22 cellular contexts compared by ENCODE assay signal in the genomic region with DNA sequence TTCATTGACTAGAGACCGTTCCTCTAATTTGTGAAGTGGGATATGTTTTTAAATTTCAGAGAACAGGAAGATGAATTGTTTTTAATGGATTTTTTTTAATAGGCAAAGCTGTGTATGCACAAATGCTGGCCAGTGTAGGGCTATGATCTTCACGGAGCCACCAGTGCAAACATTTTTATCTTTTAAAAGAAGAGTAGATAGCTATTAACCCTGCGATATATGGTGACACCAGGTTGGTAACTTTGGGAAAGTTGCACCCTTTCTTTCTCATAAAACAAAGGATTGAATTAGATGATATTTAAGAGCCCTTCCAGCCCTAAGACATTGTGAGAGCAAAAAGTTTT.
DNase-seq lines count a peak whose midpoint lies in the region; ATAC-seq and TF ChIP-seq lines count a peak whose summit lies in the region.
"Had no signal": no experiment of that assay in that cellular context is flagged by ENCODE, and none has a peak within 500 bp of the region (broad histone marks: within the 10 kb centered on the region; RNA-seq: fewer than 3 reads in every experiment).

No MANE protein-coding gene starts in this region.

- ATAC-seq in GM19395 (IDR thresholded peaks at IDR 0.05; ENCODE audit: unreplicated experiment) = peak; percentile 29
- ATAC-seq in HG02970 (IDR thresholded peaks at IDR 0.05; ENCODE audit: low FRiP score, unreplicated experiment) = peak; percentile 21
- no peak for ATAC-seq in GM21381 (IDR thresholded peaks at IDR 0.05; ENCODE audit: unreplicated experiment)
- no peak for ATAC-seq in T-helper 17 cell
- ATAC-seq: naive thymus-derived CD4-positive, alpha-beta T cell; stimulated activated naive B cell treated with anti-CD40 and anti-IgM and Interleukin-4, amounts not matched to agents 10 μg/mL and 1 μg/mL and 100 μg/mL, for 72 hours had no signal

- H3K4me1 ChIP-seq in colonic mucosa = no peaks in the 10 kb centered on the region
- peaks cover 16% of the 10 kb centered on the region for H3K4me1 ChIP-seq in skeletal muscle satellite cell (ENCODE audit: control insufficient read depth, insufficient read depth, low read length)
- H3K4me1 ChIP-seq: lower lobe of right lung, tibial artery had no signal

- no peak overlapping the region for H3K4me3 ChIP-seq in colonic mucosa
- no peak overlapping the region for H3K4me3 ChIP-seq in skeletal muscle satellite cell (ENCODE audit: low read length)
- H3K4me3 ChIP-seq: coronary artery, lower lobe of right lung, SJSA1, smooth muscle cell, tibial artery had no signal

- H3K27me3 Mint-ChIP-seq in T-helper 17 cell = peaks cover 17% of the 10 kb centered on the region
- no peaks in the 10 kb centered on the region for H3K27me3 Mint-ChIP-seq in activated naive CD4-positive, alpha-beta T cell treated with anti-CD3 and anti-CD28 coated beads, Interleukin-2, amount 10 ng/mL, durations not matched to agents 7 days and 5 days
- H3K27me3 Mint-ChIP-seq: stimulated activated naive B cell treated with anti-CD40 and anti-IgM and Interleukin-4, amounts not matched to agents 10 μg/mL and 1 μg/mL and 100 μg/mL, for 72 hours had no signal

- H3K27me3 ChIP-seq in colonic mucosa = no peaks in the 10 kb centered on the region
- no peaks in the 10 kb centered on the region for H3K27me3 ChIP-seq in skeletal muscle satellite cell (ENCODE audit: control insufficient read depth, insufficient read depth, low read length)
- H3K27me3 ChIP-seq: SJSA1, tibial artery had no signal

- intact Hi-C loops in colonic mucosa (cut with DNase I) = no loop called here

- no peak overlapping the region for H3K4me3 Mint-ChIP-seq in T-helper 17 cell
- no peak overlapping the region for H3K4me3 Mint-ChIP-seq in activated naive CD4-positive, alpha-beta T cell treated with anti-CD3 and anti-CD28 coated beads, Interleukin-2, amount 10 ng/mL, durations not matched to agents 7 days and 5 days
- H3K4me3 Mint-ChIP-seq: naive thymus-derived CD4-positive, alpha-beta T cell; stimulated activated naive B cell treated with anti-CD40 and anti-IgM and Interleukin-4, amounts not matched to agents 10 μg/mL and 1 μg/mL and 100 μg/mL, for 72 hours had no signal

- TF ChIP-seq CTCF in colonic mucosa (IDR thresholded peaks at IDR 0.05) = no peak

- DNase-seq in colonic mucosa = no peak
- DNase-seq in T-helper 17 cell = no peak
- no peak for DNase-seq in activated naive CD4-positive, alpha-beta T cell treated with anti-CD3 and anti-CD28 coated beads, Interleukin-2, amount 10 ng/mL, durations not matched to agents 7 days and 5 days
- DNase-seq in DMS53 (lab: John Stamatoyannopoulos, UW) = no peak
- DNase-seq: activated CD4-positive, CD25-positive, alpha-beta regulatory T cell treated with anti-CD3 and anti-CD28 coated beads, Interleukin-2, amount 50 U/mL, for 72 hours; activated CD8-positive, alpha-beta memory T cell treated with anti-CD3 and anti-CD28 coated beads, Interleukin-2, amount 50 U/mL, for 4 hours; activated naive CD4-positive, alpha-beta T cell; DMS 273 treated with DMSO at 0.1 percent for 48 hours; lower lobe of right lung; naive thymus-derived CD4-positive, alpha-beta T cell; NCI-H2081; NCI-H524; posterior cingulate gyrus; stimulated activated naive B cell treated with anti-CD40 and anti-IgM and Interleukin-4, amounts not matched to agents 10 μg/mL and 1 μg/mL and 100 μg/mL, for 72 hours; tibial artery had no signal

- H3K4me1 Mint-ChIP-seq in T-helper 17 cell = no peaks in the 10 kb centered on the region
- H3K4me1 Mint-ChIP-seq in activated naive CD4-positive, alpha-beta T cell treated with anti-CD3 and anti-CD28 coated beads, Interleukin-2, amount 10 ng/mL, durations not matched to agents 7 days and 5 days = no peaks in the 10 kb centered on the region
- H3K4me1 Mint-ChIP-seq: naive thymus-derived CD4-positive, alpha-beta T cell; stimulated activated naive B cell treated with anti-CD40 and anti-IgM and Interleukin-4, amounts not matched to agents 10 μg/mL and 1 μg/mL and 100 μg/mL, for 72 hours had no signal

- H3K27ac ChIP-seq in colonic mucosa = peak overlapping the region; percentile 74
- H3K27ac ChIP-seq: coronary artery, lower lobe of right lung, SJSA1, tibial artery had no signal

- CTCF ChIA-PET in activated naive CD4-positive, alpha-beta T cell treated with anti-CD3 and anti-CD28 coated beads, Interleukin-2, amount 10 ng/mL, durations not matched to agents 7 days and 5 days (lab: Charles Lee) = no interaction called here

- no peak overlapping the region for H3K9ac ChIP-seq in colonic mucosa (ENCODE audit: low read depth in 2 of 2, low read length in 2 of 2)
- H3K9ac ChIP-seq in skeletal muscle satellite cell (ENCODE audit: low read depth, low read length) = no peak overlapping the region

- H3K36me3 Mint-ChIP-seq in T-helper 17 cell (ENCODE audit: low read depth) = no peaks in the 10 kb centered on the region
- no peaks in the 10 kb centered on the region for H3K36me3 Mint-ChIP-seq in activated naive CD4-positive, alpha-beta T cell treated with anti-CD3 and anti-CD28 coated beads, Interleukin-2, amount 10 ng/mL, durations not matched to agents 7 days and 5 days
- H3K36me3 Mint-ChIP-seq: naive thymus-derived CD4-positive, alpha-beta T cell; stimulated activated naive B cell treated with anti-CD40 and anti-IgM and Interleukin-4, amounts not matched to agents 10 μg/mL and 1 μg/mL and 100 μg/mL, for 72 hours had no signal

- H3K36me3 ChIP-seq in colonic mucosa (no peaks in the 10 kb centered on the region), skeletal muscle satellite cell (ENCODE audit: insufficient read depth, low read length) (no peaks in the 10 kb centered on the region)
- H3K36me3 ChIP-seq: lower lobe of right lung, SJSA1, tibial artery had no signal

- no peaks in the 10 kb centered on the region for H3K9me3 ChIP-seq in colonic mucosa
- no peaks in the 10 kb centered on the region for H3K9me3 ChIP-seq in skeletal muscle satellite cell (replicated peaks; ENCODE audit: low read length)
- no peaks in the 10 kb centered on the region for H3K9me3 ChIP-seq in T-helper 17 cell (ENCODE audit: control insufficient read depth, low read length, poor library complexity, severe bottlenecking)
- H3K9me3 ChIP-seq: lower lobe of right lung, SJSA1, tibial artery had no signal

- H3K27ac Mint-ChIP-seq in T-helper 17 cell = no peak overlapping the region
- no peak overlapping the region for H3K27ac Mint-ChIP-seq in activated naive CD4-positive, alpha-beta T cell treated with anti-CD3 and anti-CD28 coated beads, Interleukin-2, amount 10 ng/mL, durations not matched to agents 7 days and 5 days
- H3K27ac Mint-ChIP-seq: naive thymus-derived CD4-positive, alpha-beta T cell; stimulated activated naive B cell treated with anti-CD40 and anti-IgM and Interleukin-4, amounts not matched to agents 10 μg/mL and 1 μg/mL and 100 μg/mL, for 72 hours had no signal

- H3K9me3 Mint-ChIP-seq in activated naive CD4-positive, alpha-beta T cell treated with anti-CD3 and anti-CD28 coated beads, Interleukin-2, amount 10 ng/mL, durations not matched to agents 7 days and 5 days = no peaks in the 10 kb centered on the region

- peak overlapping the region; percentile 72 for H3K4me2 ChIP-seq in skeletal muscle satellite cell (ENCODE audit: low read length)
- H3K4me2 ChIP-seq: smooth muscle cell had no signal

Comparison
In these comparisons a context has a peak if more than half of its experiments do, and no peak if none do; other contexts are left out.
1. ATAC-seq: peak in GM19395 (single experiment) and HG02970 (single experiment); none in GM21381 (single experiment) and T-helper 17 cell (single experiment).